Comparison of ENCODE assay signal across 8 cellular contexts in the genomic region with DNA sequence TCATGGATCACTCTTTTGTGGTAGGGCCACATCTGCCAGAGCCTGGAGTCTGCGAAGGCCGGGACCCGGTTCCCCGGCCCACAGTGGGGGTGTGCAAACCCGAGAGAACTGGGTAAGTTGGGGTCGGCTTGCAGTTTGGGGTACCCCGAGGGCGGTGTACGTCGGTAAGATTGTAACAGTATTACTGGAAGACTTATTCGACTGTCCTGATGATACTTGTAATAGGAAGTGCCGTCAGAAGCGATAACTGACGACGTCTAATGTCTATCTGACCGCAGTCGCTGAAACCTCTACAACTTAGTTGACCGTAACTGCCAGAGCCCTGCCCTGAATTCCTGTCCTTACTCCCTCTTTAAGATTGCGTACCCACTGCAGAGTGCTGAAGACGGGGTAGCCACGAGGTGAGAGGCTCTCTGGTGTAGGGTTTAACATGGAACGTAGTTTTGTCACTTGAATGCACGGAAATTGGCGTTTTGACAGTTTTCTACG. TPM values are rescaled to one million over a fixed set of nuclear protein-coding genes. Genes with fewer than 3 reads are reported as not detected.
A peak's percentile ranks its signal among the peaks of the same experiment; 100 is the strongest.
DNase-seq lines count a peak whose midpoint lies in the region; ATAC-seq and TF ChIP-seq lines count a peak whose summit lies in the region.

No MANE protein-coding gene starts in this region.

- DNase-seq in spleen (no peak), SIG-M5 (lab: John Stamatoyannopoulos, UW) (no peak), HPDE6-E6E7 (ENCODE audit: extremely low spot score) (no peak), posterior cingulate gyrus (no peak)

- ATAC-seq in GM18502 (IDR thresholded peaks at IDR 0.05; ENCODE audit: poor library complexity, unreplicated experiment) = peak; percentile 5
- peak; percentile 12 for ATAC-seq in HG03175 (IDR thresholded peaks at IDR 0.05; ENCODE audit: unreplicated experiment)

- no peak for TF ChIP-seq POLR2A in spleen (IDR thresholded peaks at IDR 0.05)

- intact Hi-C loops in spleen (cut with DNase I; ENCODE audit: low total_unique reads) (no loop called here), posterior cingulate gyrus (cut with DNase I) (loop anchor here (2.0 to 5.0 kb wide), 2 partner anchors 59 to 77 kb away; partner anchors contain the start of gene UBB)

- H3K4me1 Mint-ChIP-seq in activated naive CD8-positive, alpha-beta T cell (ENCODE audit: low read depth) = peaks cover 39% of the 10 kb centered on the region

- 0 to 1% (median 0%) methylated on average over 23 to 25 of the region's 25 CpGs for WGBS in spleen, 5 donors

- H3K27me3 Mint-ChIP-seq in activated naive CD8-positive, alpha-beta T cell = no peaks in the 10 kb centered on the region

- peaks cover 24% of the 10 kb centered on the region for H3K36me3 Mint-ChIP-seq in activated naive CD8-positive, alpha-beta T cell

- H3K4me3 ChIP-seq in iPS-11a (ENCODE audit: low read depth, low read length) (peak overlapping the region; percentile 100), spleen (peak overlapping the region; percentile 82 to 96 (median 89))

- peak overlapping the region; percentile 84 to 96 (median 92) for H3K27ac ChIP-seq in spleen

- TF ChIP-seq CTCF in spleen (IDR thresholded peaks at IDR 0.05 in 8 of 11, conservative IDR thresholded peaks at IDR 0.05 in 3 of 11) = no peak

- peak overlapping the region; percentile 100 for H3K27ac Mint-ChIP-seq in activated naive CD8-positive, alpha-beta T cell

- H3K9me3 ChIP-seq in spleen = no peaks in the 10 kb centered on the region

- peaks cover 0 to 51% (median 37%) of the 10 kb centered on the region in 6 donors for H3K36me3 ChIP-seq in spleen

- H3K4me1 ChIP-seq in spleen = peaks cover 21 to 60% (median 53%) of the 10 kb centered on the region in 6 donors

- H3K9me3 Mint-ChIP-seq in activated naive CD8-positive, alpha-beta T cell (ENCODE audit: low read depth) = no peaks in the 10 kb centered on the region

- H3K4me3 Mint-ChIP-seq in activated naive CD8-positive, alpha-beta T cell = peak overlapping the region; percentile 100

- H3K27me3 ChIP-seq in spleen (replicated peaks in 1 of 7) = no peaks in the 10 kb centered on the region

RNA-seq across cellular contexts. Expression of gene TRPV2, which starts 24.0 kb away (rescaled TPM):
- total RNA-seq in spleen = 10 to 100 TPM; 44.8 to 85.7 (median 50.2) TPM
- 10 to 100 TPM; 37.0 to 61.3 (median 55.0) TPM for polyA plus RNA-seq in spleen

RNA-seq across cellular contexts. Expression of gene LRRC75A, which starts 52.6 kb away (rescaled TPM):
- total RNA-seq in spleen = 10 to 100 TPM; 12.1 to 26.4 (median 22.3) TPM
- 10 to 100 TPM in 1 of 3 donors, 1 to 10 TPM in 2; 4.2 to 10.5 (median 4.8) TPM for polyA plus RNA-seq in spleen

RNA-seq across cellular contexts. Expression of gene UBB, which starts 58.5 kb away (rescaled TPM):
- 1,000 to 10,000 TPM in 5 of 7 donors, 100 to 1,000 TPM in 2; 822 to 1,795 (median 1,121) TPM for total RNA-seq in spleen
- 100 to 1,000 TPM; 697 to 951 (median 938) TPM for polyA plus RNA-seq in spleen
